In the genomic region with DNA sequence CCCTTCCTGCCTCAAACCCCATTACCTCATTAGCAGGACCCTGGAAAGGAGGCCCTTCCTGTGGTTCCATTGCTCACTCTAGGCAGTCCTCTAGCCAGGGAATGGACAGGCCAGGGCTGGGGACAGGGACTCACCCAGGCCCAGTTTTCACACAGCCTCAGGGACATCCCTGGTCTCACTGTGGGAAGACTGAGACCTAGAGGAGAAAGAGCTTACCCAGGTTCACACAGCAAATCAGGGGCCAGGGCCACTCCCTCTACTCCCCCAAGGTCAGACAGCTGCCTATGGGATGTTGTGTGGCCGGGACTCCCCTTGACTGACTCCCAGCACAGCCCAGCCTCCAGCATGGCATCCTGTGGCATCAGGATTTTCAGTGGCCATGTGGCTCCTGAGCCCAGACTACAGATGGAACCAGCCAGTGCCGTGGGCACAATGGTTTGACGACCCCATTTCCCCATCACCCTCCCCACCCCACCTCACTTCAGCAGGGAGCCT, we compare ENCODE assay signal across 16 cellular contexts. TPM values are rescaled to one million over a fixed set of nuclear protein-coding genes. Genes with fewer than 3 reads are reported as not detected.
DNase-seq lines count a peak whose midpoint lies in the region; ATAC-seq and TF ChIP-seq lines count a peak whose summit lies in the region.
"Had no signal": no experiment of that assay in that cellular context is flagged by ENCODE, and none has a peak within 500 bp of the region (broad histone marks: within the 10 kb centered on the region; RNA-seq: fewer than 3 reads in every experiment).

No MANE protein-coding gene starts in this region.

- peaks cover 22% of the 10 kb centered on the region for H3K4me1 Mint-ChIP-seq in CD4-positive, alpha-beta T cell (ENCODE audit: low read depth)
- H3K4me1 Mint-ChIP-seq in IgD-negative memory B cell (peaks cover 14 to 34% (median 28%) of the 10 kb centered on the region in 3 donors), natural killer cell (peaks cover 21 to 32% of the 10 kb centered on the region in 2 donors)
- H3K4me1 Mint-ChIP-seq in activated naive CD8-positive, alpha-beta T cell treated with anti-CD3 and anti-CD28 coated beads, Interleukin-2, amount 50 U/mL, for 24 hours, result peaks cover 46% of the 10 kb centered on the region

- POLR2A ChIA-PET in CD4-positive, alpha-beta T cell (lab: Charles Lee), result interaction anchor here (1.1 to 2.1 kb wide), 3 partner anchors 10 to 324 kb away, joined by 3 to 13 read pairs (median 4); partner anchors contain the start of genes IREB2 and MORF4L1

- no peak for TF ChIP-seq CTCF in CD4-positive, alpha-beta T cell (IDR thresholded peaks at IDR 0.05)
- TF ChIP-seq CTCF in natural killer cell (IDR thresholded peaks at IDR 0.05) (no peak), tibial nerve (IDR thresholded peaks at IDR 0.05) (no peak)

- WGBS in tibial nerve, 2 donors, result 87 to 88% methylated on average over 3 of the region's 3 CpGs

- ATAC-seq in CD4-positive, alpha-beta T cell (ENCODE audit: poor library complexity), result no peak
- ATAC-seq in activated naive CD8-positive, alpha-beta T cell treated with anti-CD3 and anti-CD28 coated beads, Interleukin-2, amount 50 U/mL, for 24 hours, result no peak
- ATAC-seq in natural killer cell, result peak in 1 of 3 donors; percentile 29
- ATAC-seq: foreskin keratinocyte had no signal

- peak overlapping the region; percentile 86 for H3K27ac Mint-ChIP-seq in CD4-positive, alpha-beta T cell
- peak overlapping the region; percentile 88 to 97 (median 90) for H3K27ac Mint-ChIP-seq in IgD-negative memory B cell
- peak overlapping the region; percentile 90 for H3K27ac Mint-ChIP-seq in activated naive CD8-positive, alpha-beta T cell treated with anti-CD3 and anti-CD28 coated beads, Interleukin-2, amount 50 U/mL, for 24 hours
- peak overlapping the region; percentile 77 to 91 for H3K27ac Mint-ChIP-seq in natural killer cell

- no peaks in the 10 kb centered on the region for H3K27me3 ChIP-seq in CD4-positive, alpha-beta T cell (ENCODE audit: control insufficient read depth, insufficient read depth, low read length)
- no peaks in the 10 kb centered on the region for H3K27me3 ChIP-seq in tibial nerve
- H3K27me3 ChIP-seq: dorsolateral prefrontal cortex, foreskin keratinocyte had no signal

- H3K9me3 Mint-ChIP-seq in CD4-positive, alpha-beta T cell, result no peaks in the 10 kb centered on the region
- no peaks in the 10 kb centered on the region for H3K9me3 Mint-ChIP-seq in IgD-negative memory B cell
- H3K9me3 Mint-ChIP-seq in activated naive CD8-positive, alpha-beta T cell treated with anti-CD3 and anti-CD28 coated beads, Interleukin-2, amount 50 U/mL, for 24 hours, result no peaks in the 10 kb centered on the region
- no peaks in the 10 kb centered on the region for H3K9me3 Mint-ChIP-seq in natural killer cell
- H3K9me3 Mint-ChIP-seq: neural crest cell had no signal

- no peak overlapping the region for H3K4me3 ChIP-seq in tibial nerve
- H3K4me3 ChIP-seq: dorsolateral prefrontal cortex, GM23248 had no signal

- intact Hi-C loops in CD4-positive, alpha-beta T cell (cut with DNase I, micrococcal nuclease), result loop anchor here in 1 of 2 experiments (5.0 kb wide), 1 partner anchor 110 kb away; the partner anchor contains the start of gene MORF4L1
- intact Hi-C loops in natural killer cell (cut with micrococcal nuclease), result no loop called here

- no peak for TF ChIP-seq EP300 in tibial nerve (IDR thresholded peaks at IDR 0.05)

- DNase-seq in CD4-positive, alpha-beta T cell, result no peak
- no peak for DNase-seq in activated naive CD8-positive, alpha-beta T cell treated with anti-CD3 and anti-CD28 coated beads, Interleukin-2, amount 50 U/mL, for 24 hours
- no peak for DNase-seq in natural killer cell
- DNase-seq in cerebellar nuclear complex (lab: John Stamatoyannopoulos, UW), result no peak
- no peak for DNase-seq in tibial nerve (ENCODE audit: low spot score in 2 of 2)
- no peak for DNase-seq in OCI-M2 (lab: John Stamatoyannopoulos, UW; ENCODE audit: unreplicated experiment)
- DNase-seq in NCI-H1417 (lab: John Stamatoyannopoulos, UW), result no peak
- DNase-seq: foreskin keratinocyte, GM23248, NCI-H1048, NCI-H510A, SHP77 had no signal

- CTCF ChIA-PET in CD4-positive, alpha-beta T cell (lab: Charles Lee), result interaction anchor here (1.5 kb wide), 1 partner anchor 11 kb away, joined by 6 read pairs; no protein-coding TSS in a partner anchor

- H3K4me1 ChIP-seq in tibial nerve, result peaks cover 0 to 24% (median 11%) of the 10 kb centered on the region in 4 donors

- no peaks in the 10 kb centered on the region for H3K36me3 ChIP-seq in tibial nerve

- H3K27me3 Mint-ChIP-seq in CD4-positive, alpha-beta T cell, result no peaks in the 10 kb centered on the region
- no peaks in the 10 kb centered on the region for H3K27me3 Mint-ChIP-seq in IgD-negative memory B cell
- no peaks in the 10 kb centered on the region for H3K27me3 Mint-ChIP-seq in activated naive CD8-positive, alpha-beta T cell treated with anti-CD3 and anti-CD28 coated beads, Interleukin-2, amount 50 U/mL, for 24 hours
- no peaks in the 10 kb centered on the region for H3K27me3 Mint-ChIP-seq in natural killer cell (ENCODE audit: low read depth in 2 of 2)

- H3K36me3 Mint-ChIP-seq in CD4-positive, alpha-beta T cell (ENCODE audit: low read depth), result no peaks in the 10 kb centered on the region
- H3K36me3 Mint-ChIP-seq in IgD-negative memory B cell, result no peaks in the 10 kb centered on the region
- H3K36me3 Mint-ChIP-seq in activated naive CD8-positive, alpha-beta T cell treated with anti-CD3 and anti-CD28 coated beads, Interleukin-2, amount 50 U/mL, for 24 hours (ENCODE audit: low read depth), result no peaks in the 10 kb centered on the region
- no peaks in the 10 kb centered on the region for H3K36me3 Mint-ChIP-seq in natural killer cell

- peak overlapping the region; percentile 57 for H3K27ac ChIP-seq in CD4-positive, alpha-beta T cell (ENCODE audit: low read depth, low read length)
- peak overlapping the region in 1 of 4 donors; percentile 62 for H3K27ac ChIP-seq in tibial nerve
- H3K27ac ChIP-seq: foreskin keratinocyte, GM23248, VCaP had no signal

- TF ChIP-seq POLR2A in tibial nerve (IDR thresholded peaks at IDR 0.05), result no peak

- no peaks in the 10 kb centered on the region for H3K9me3 ChIP-seq in CD4-positive, alpha-beta T cell (ENCODE audit: control insufficient read depth, low read length)
- no peaks in the 10 kb centered on the region for H3K9me3 ChIP-seq in tibial nerve

- peak overlapping the region; percentile 56 for H3K4me3 Mint-ChIP-seq in CD4-positive, alpha-beta T cell
- H3K4me3 Mint-ChIP-seq in IgD-negative memory B cell, result peak overlapping the region in 3 of 4 donors; percentile 61 to 89 (median 84)
- H3K4me3 Mint-ChIP-seq in activated naive CD8-positive, alpha-beta T cell treated with anti-CD3 and anti-CD28 coated beads, Interleukin-2, amount 50 U/mL, for 24 hours, result peak overlapping the region; percentile 40
- H3K4me3 Mint-ChIP-seq in natural killer cell, result peak overlapping the region; percentile 55
- H3K4me3 Mint-ChIP-seq: neural crest cell had no signal

RNA-seq across cellular contexts. Expression of gene ADAMTS7, which starts 49.3 kb away (rescaled TPM):
- under 1 TPM; 0.11 to 0.30 TPM for total RNA-seq in CD4-positive, alpha-beta T cell
- polyA plus RNA-seq in IgD-negative memory B cell, result 0.04 TPM
- under 1 TPM in 2 of 3 donors, not detected in 1; 0.10 to 0.16 TPM for total RNA-seq in natural killer cell
- total RNA-seq in tibial nerve, result 10 to 100 TPM; 10.7 to 26.4 (median 18.5) TPM

Comparison
In these comparisons a context has a peak if more than half of its experiments do, and no peak if none do; other contexts are left out.
1. RNA of gene ADAMTS7, which starts 49.3 kb away (total RNA-seq): 10.7 to 26.4 TPM in tibial nerve; 0.11 to 0.30 TPM in CD4-positive, alpha-beta T cell and 0.10 to 0.16 TPM in natural killer cell; every median in the first group is over 4 times any median in the second.
2. Peak in every context shown above with its lines, with median percentiles within 50 percentile points of each other: H3K27ac Mint-ChIP-seq and H3K4me3 Mint-ChIP-seq.